In the genomic region with DNA sequence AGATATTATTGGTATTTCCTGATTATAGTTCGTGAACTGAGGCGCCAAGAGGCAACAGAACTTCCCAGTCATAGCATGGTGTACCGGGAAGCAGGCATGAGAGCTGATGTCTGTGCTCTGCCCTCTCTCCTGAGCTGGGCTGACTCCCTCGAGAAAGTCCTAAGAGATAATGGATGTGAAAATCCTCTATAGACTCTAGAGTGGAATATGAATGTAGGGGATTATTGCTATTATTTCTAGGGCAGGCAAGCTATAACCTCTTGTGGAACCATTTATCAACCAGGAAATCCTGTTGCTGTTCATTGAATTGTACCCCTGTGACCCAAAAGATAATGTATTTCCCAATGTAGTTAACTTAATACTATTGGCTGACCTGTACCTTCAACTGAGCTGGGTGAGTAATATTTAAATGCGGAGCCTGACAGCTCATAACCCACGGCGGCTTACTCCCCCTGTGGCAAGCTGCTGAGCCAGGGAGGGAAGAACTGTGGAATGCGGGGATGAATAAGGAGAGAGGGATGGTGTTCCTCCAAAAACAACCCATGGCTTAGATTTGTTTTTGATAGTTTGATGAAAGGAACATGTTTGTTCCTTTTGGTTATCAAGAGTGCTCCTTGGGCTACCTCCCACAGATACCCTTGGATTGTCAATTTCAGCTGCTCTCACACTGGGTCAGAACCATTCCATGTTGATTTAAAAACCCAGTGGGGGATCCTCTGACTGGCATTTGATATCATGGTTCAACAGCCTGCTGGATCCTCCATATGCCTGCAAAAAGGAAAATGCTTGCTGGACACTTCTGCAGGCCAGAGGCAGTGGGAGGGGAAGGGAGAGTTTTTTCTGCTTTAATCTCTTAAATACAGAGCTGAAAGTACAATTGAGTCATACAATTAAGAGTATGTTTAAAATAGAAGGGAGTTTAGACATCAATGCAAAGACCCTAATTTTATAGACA, we compare ENCODE assay signal across 15 cellular contexts.
DNase-seq lines count a peak whose midpoint lies in the region; ATAC-seq, FAIRE-seq and TF ChIP-seq lines count a peak whose summit lies in the region.
"Had no signal": no experiment of that assay in that cellular context is flagged by ENCODE, and none has a peak within 500 bp of the region (broad histone marks: within the 10 kb centered on the region; RNA-seq: fewer than 3 reads in every experiment).

No MANE protein-coding gene starts in this region.

- H3K9me3 Mint-ChIP-seq in progenitor cell of endocrine pancreas (ENCODE audit: low read depth) = no peaks in the 10 kb centered on the region

- FAIRE-seq in GM19239 (lab: Jason Lieb, UNC) = no peak

- no peaks in the 10 kb centered on the region for H3K27me3 ChIP-seq in RWPE2 (ENCODE audit: insufficient read depth, poor library complexity, severe bottlenecking)
- H3K27me3 ChIP-seq: thyroid gland had no signal

- ATAC-seq in RWPE2 (ENCODE audit: low read depth) = peak; percentile 98
- ATAC-seq in omental fat pad (ENCODE audit: low FRiP score) = peak; percentile 96

- no peaks in the 10 kb centered on the region for H3K27me3 Mint-ChIP-seq in progenitor cell of endocrine pancreas
- H3K27me3 Mint-ChIP-seq: brain had no signal

- H3K36me3 ChIP-seq in RWPE2 (ENCODE audit: low read depth) = no peaks in the 10 kb centered on the region
- H3K36me3 ChIP-seq: thyroid gland had no signal

- H3K36me3 Mint-ChIP-seq in progenitor cell of endocrine pancreas (ENCODE audit: insufficient read depth) = no peaks in the 10 kb centered on the region
- H3K36me3 Mint-ChIP-seq: brain, natural killer cell had no signal

- DNase-seq in EL (peak; percentile 90), RWPE2 (ENCODE audit: low spot score) (no peak), fibroblast of gingiva (ENCODE audit: low read depth) (peak; percentile 63), omental fat pad (ENCODE audit: low spot score) (no peak), progenitor cell of endocrine pancreas (ENCODE audit: low spot score, unreplicated experiment) (no peak), DMS79 (lab: John Stamatoyannopoulos, UW) (no peak), GM19239 (ENCODE audit: insufficient read length, low spot score) (no peak)
- DNase-seq in NK-92 treated with Interleukin-12 subunit alpha and Interleukin-12 subunit beta, amount 100 ng/mL, for 24 hours (lab: John Stamatoyannopoulos, UW) = no peak
- DNase-seq: DMS153, GOT3, hypothalamus, natural killer cell, NCI-H774, thyroid gland had no signal

- H3K27ac Mint-ChIP-seq in progenitor cell of endocrine pancreas = no peak overlapping the region
- H3K27ac Mint-ChIP-seq: natural killer cell had no signal

- TF ChIP-seq CTCF in RWPE2 (IDR thresholded peaks at IDR 0.05; ENCODE audit: poor library complexity, severe bottlenecking) (peak; percentile 13), omental fat pad (IDR thresholded peaks at IDR 0.05) (no peak), progenitor cell of endocrine pancreas (IDR thresholded peaks at IDR 0.05; ENCODE audit: unreplicated experiment) (no peak)

- no peaks in the 10 kb centered on the region for H3K9me3 ChIP-seq in RWPE2 (ENCODE audit: severe bottlenecking)
- H3K9me3 ChIP-seq: thyroid gland had no signal

- no peak overlapping the region for H3K4me3 ChIP-seq in RWPE2 (ENCODE audit: severe bottlenecking)
- H3K4me3 ChIP-seq: thyroid gland had no signal

- no peak overlapping the region for H3K4me3 Mint-ChIP-seq in progenitor cell of endocrine pancreas (ENCODE audit: low read depth)
- H3K4me3 Mint-ChIP-seq: brain, natural killer cell had no signal

- H3K4me1 ChIP-seq in RWPE2 (ENCODE audit: insufficient read depth, poor library complexity, severe bottlenecking) = peaks cover 14% of the 10 kb centered on the region
- H3K4me1 ChIP-seq: thyroid gland had no signal

- H3K4me1 Mint-ChIP-seq in progenitor cell of endocrine pancreas (ENCODE audit: low read depth) = peaks cover 8% of the 10 kb centered on the region
- H3K4me1 Mint-ChIP-seq: natural killer cell had no signal

- peak overlapping the region; percentile 21 for H3K27ac ChIP-seq in RWPE2 (ENCODE audit: poor library complexity, severe bottlenecking)
- H3K27ac ChIP-seq: thyroid gland had no signal

Comparison
In these comparisons a context has a peak if more than half of its experiments do, and no peak if none do; other contexts are left out.
1. DNase-seq: peak in EL (single experiment) and fibroblast of gingiva (single experiment); none in RWPE2 (single experiment), omental fat pad (single experiment), progenitor cell of endocrine pancreas (single experiment), DMS79 (single experiment), GM19239 (single experiment) and NK-92 treated with Interleukin-12 subunit alpha and Interleukin-12 subunit beta, amount 100 ng/mL, for 24 hours (single experiment).